ENCODE assay signal across 8 cellular contexts in genomic region chr16:84649511-84649861, GRCh38. TPM values are rescaled to one million over a fixed set of nuclear protein-coding genes. Genes with fewer than 3 reads are reported as not detected.
DNase-seq lines count a peak whose midpoint lies in the region; ATAC-seq, FAIRE-seq and TF ChIP-seq lines count a peak whose summit lies in the region.

No MANE protein-coding gene starts in this region.

- H4K20me1 ChIP-seq in OCI-LY1 (ENCODE audit: insufficient read depth, low read length) (no peaks in the 10 kb centered on the region), endothelial cell of umbilical vein (replicated peaks; ENCODE audit: control insufficient read depth, extremely low read depth, insufficient read depth, low read length) (no peaks in the 10 kb centered on the region)

- intact Hi-C loops in endothelial cell of umbilical vein (cut with micrococcal nuclease), result loop anchor here (2.0 kb wide), 1 partner anchor 27 kb away; no protein-coding TSS in a partner anchor

- H3K9ac ChIP-seq in OCI-LY1 (ENCODE audit: low read length), result no peak overlapping the region; the same call in 1 of the 2 replicates
- H3K9ac ChIP-seq in endothelial cell of umbilical vein (replicated peaks; ENCODE audit: extremely low read depth, insufficient read depth, low read length), result no peak overlapping the region

- no peaks in the 10 kb centered on the region for H3K36me3 Mint-ChIP-seq in nephron progenitor cell (ENCODE audit: low read depth)

- DNase-seq in BE2C (no peak), endothelial cell of umbilical vein (ENCODE audit: low read depth, low spot score) (no peak), nephron progenitor cell (no peak), mesenteric fat pad (ENCODE audit: low spot score) (no peak)

- no peaks in the 10 kb centered on the region for H3K79me2 ChIP-seq in OCI-LY1 (ENCODE audit: insufficient read depth, low read length)
- H3K79me2 ChIP-seq in endothelial cell of umbilical vein (ENCODE audit: control insufficient read depth, insufficient read depth, low read length), result no peaks in the 10 kb centered on the region

- H3K27me3 Mint-ChIP-seq in nephron progenitor cell (ENCODE audit: low read depth, poor library complexity), result peaks cover 59% of the 10 kb centered on the region

- peak overlapping the region; percentile 96 for H3K4me2 ChIP-seq in OCI-LY1 (ENCODE audit: low read length)
- H3K4me2 ChIP-seq in endothelial cell of umbilical vein (ENCODE audit: insufficient read depth, low read length), result peak overlapping the region; percentile 41

- H2AFZ ChIP-seq in OCI-LY1 (ENCODE audit: low read length) (no peak overlapping the region), endothelial cell of umbilical vein (ENCODE audit: low read depth, low read length) (no peak overlapping the region)

- H3K4me1 Mint-ChIP-seq in nephron progenitor cell, result peaks cover 6% of the 10 kb centered on the region

- no peak for TF ChIP-seq POLR2A in endothelial cell of umbilical vein (IDR thresholded peaks at IDR 0.05; ENCODE audit: low read depth, low read length)

- no peaks in the 10 kb centered on the region for H3K9me2 ChIP-seq in OCI-LY1 (ENCODE audit: low read depth, low read length)

- CTCF ChIA-PET in endothelial cell of umbilical vein (lab: Charles Lee), result interaction anchor here (0.6 to 2.0 kb wide), 5 partner anchors 13 to 80 kb away, joined by 3 to 15 read pairs (median 3); no protein-coding TSS in a partner anchor

- H3K4me1 ChIP-seq in BE2C (no peaks in the 10 kb centered on the region), OCI-LY1 (ENCODE audit: insufficient read depth, low read length, severe bottlenecking) (peaks cover 24% of the 10 kb centered on the region), endothelial cell of umbilical vein (ENCODE audit: control insufficient read depth, extremely low read depth, insufficient read depth, low read length) (peaks cover 9% of the 10 kb centered on the region)

- H3K27ac Mint-ChIP-seq in nephron progenitor cell, result no peak overlapping the region

- POLR2A ChIA-PET in endothelial cell of umbilical vein (lab: Charles Lee), result no interaction called here

- no peak for TF ChIP-seq CTCF in BE2C (IDR thresholded peaks at IDR 0.05; ENCODE audit: low read depth, low read length)
- no peak for TF ChIP-seq CTCF in OCI-LY1 (IDR thresholded peaks at IDR 0.05; ENCODE audit: low read length)
- TF ChIP-seq CTCF in endothelial cell of umbilical vein (IDR thresholded peaks at IDR 0.05; ENCODE audit: extremely low read depth in 1 of 2, insufficient read depth in 1 of 2, low read depth in 1 of 2, low read length in 2 of 2), result no peak
- no peak for TF ChIP-seq CTCF in nephron progenitor cell (IDR thresholded peaks at IDR 0.05)

- H3K27me3 ChIP-seq in BE2C (no peaks in the 10 kb centered on the region), OCI-LY1 (ENCODE audit: insufficient read depth, low read length) (0 out of 2 replicates have a peak, but pooled peaks cover 4% of the 10 kb centered on the region), endothelial cell of umbilical vein (ENCODE audit: control insufficient read depth in 2 of 2, insufficient read depth in 2 of 2, low read length in 2 of 2) (peaks cover 3% of the 10 kb centered on the region in 2 experiments)

- no peak for ATAC-seq in GM21526 (IDR thresholded peaks at IDR 0.05; ENCODE audit: low FRiP score, unreplicated experiment)
- ATAC-seq in GM21367 (IDR thresholded peaks at IDR 0.05; ENCODE audit: unreplicated experiment), result no peak
- ATAC-seq in HG03175 (IDR thresholded peaks at IDR 0.05; ENCODE audit: unreplicated experiment), result no peak

- no peaks in the 10 kb centered on the region for H3K9me3 ChIP-seq in BE2C
- no peaks in the 10 kb centered on the region for H3K9me3 ChIP-seq in OCI-LY1 (ENCODE audit: low read length)
- H3K9me3 ChIP-seq in endothelial cell of umbilical vein (replicated peaks; ENCODE audit: control insufficient read depth, insufficient read depth, low read length), result no peaks in the 10 kb centered on the region

- dilution Hi-C loops in endothelial cell of umbilical vein (cut with MboI; ENCODE audit: extremely low pct_ligation_motif_present, low sequenced_read_pairs), result no loop called here

- H3K4me3 ChIP-seq in BE2C (ENCODE audit: low read depth, low read length), result peak overlapping the region; percentile 60
- peak overlapping the region; percentile 84 for H3K4me3 ChIP-seq in OCI-LY1 (ENCODE audit: low read depth, low read length, poor library complexity, severe bottlenecking)
- peak overlapping the region in 2 of 3 experiments; percentile 37 to 65 for H3K4me3 ChIP-seq in endothelial cell of umbilical vein (replicated peaks in 1 of 3; ENCODE audit: insufficient read depth in 1 of 3, low read depth in 1 of 3, low read length in 3 of 3)

- no peaks in the 10 kb centered on the region for H3K36me3 ChIP-seq in BE2C
- H3K36me3 ChIP-seq in OCI-LY1 (ENCODE audit: insufficient read depth, low read length), result peaks cover 16% of the 10 kb centered on the region
- peaks cover 0 to 7% of the 10 kb centered on the region in 2 experiments for H3K36me3 ChIP-seq in endothelial cell of umbilical vein (ENCODE audit: control insufficient read depth in 2 of 2, extremely low read depth in 1 of 2, insufficient read depth in 2 of 2, low read length in 2 of 2)

- peak; percentile 62 for FAIRE-seq in endothelial cell of umbilical vein (lab: Jason Lieb, UNC)

- no peaks in the 10 kb centered on the region for H3K9me1 ChIP-seq in endothelial cell of umbilical vein (replicated peaks; ENCODE audit: control insufficient read depth, extremely low read depth, insufficient read depth, low read length)

- peaks cover 4% of the 10 kb centered on the region for H3K9me3 Mint-ChIP-seq in nephron progenitor cell

- H3K27ac ChIP-seq in OCI-LY1 (ENCODE audit: low read depth, low read length, poor library complexity, severe bottlenecking) (no peak overlapping the region), endothelial cell of umbilical vein (ENCODE audit: insufficient read depth, low read depth, low read length) (no peak overlapping the region)

- H3K4me3 Mint-ChIP-seq in nephron progenitor cell, result peak overlapping the region; percentile 78

- H3F3A ChIP-seq in OCI-LY1 (ENCODE audit: insufficient read depth, low read length), result no peaks in the 10 kb centered on the region

- BruUV-seq in endothelial cell of umbilical vein (replicated peaks; lab: Mats Ljungman, UMichigan), result no TSS peak

TF ChIP-seq in endothelial cell of umbilical vein, 7 proteins besides CTCF, POLR2A, EP300 and RAD21:
- TF ChIP-seq MAX (IDR thresholded peaks at IDR 0.05; ENCODE audit: insufficient read depth, insufficient read length), result no peak
- no peak for TF ChIP-seq JUN (IDR thresholded peaks at IDR 0.05; ENCODE audit: borderline replicate concordance, insufficient read depth, insufficient read length, low read depth)
- TF ChIP-seq GATA2 (IDR thresholded peaks at IDR 0.05; ENCODE audit: insufficient read depth, insufficient read length, low read depth, low read length), result no peak
- no peak for TF ChIP-seq MYC (IDR thresholded peaks at IDR 0.05; ENCODE audit: low read depth, low read length)
- no peak for TF ChIP-seq POLR2AphosphoS5 (IDR thresholded peaks at IDR 0.05; ENCODE audit: insufficient read depth, low read depth, low read length)
- TF ChIP-seq EZH2 (IDR thresholded peaks at IDR 0.05; ENCODE audit: borderline replicate concordance, low read depth, low read length, severe bottlenecking), result no peak
- no peak for TF ChIP-seq FOS (IDR thresholded peaks at IDR 0.05; ENCODE audit: borderline replicate concordance, insufficient read depth, low read length)

RNA-seq across cellular contexts. Expression of gene KLHL36, which starts 1.2 kb away (rescaled TPM):
- 11.8 TPM for polyA plus RNA-seq in BE2C (2012; ENCODE audit: insufficient read depth, insufficient read length, low read depth)
- total RNA-seq in endothelial cell of umbilical vein (33.3 and 38.8 TPM in 2 replicates), mesenteric fat pad (55.4 TPM)
- polyA plus RNA-seq in endothelial cell of umbilical vein, result 31.3 and 36.4 TPM in 2 replicates
- 18.3 and 23.5 TPM in 2 replicates for polyA plus RNA-seq in endothelial cell of umbilical vein (2011; cell fraction: cytosol; rRNA removed)
- 60.0 and 67.8 TPM in 2 replicates for polyA plus RNA-seq in endothelial cell of umbilical vein (2011; cell fraction: nucleus; rRNA removed)
- 17.6 and 24.1 TPM in 2 replicates for polyA plus RNA-seq in endothelial cell of umbilical vein (2012)
- 44.8 and 47.5 TPM in 2 replicates for polyA minus RNA-seq in endothelial cell of umbilical vein
- polyA minus RNA-seq in endothelial cell of umbilical vein (2011; cell fraction: cytosol; rRNA and poly(A)+ RNA removed), result 13.3 TPM
- polyA minus RNA-seq in endothelial cell of umbilical vein (2011; cell fraction: nucleus; rRNA and poly(A)+ RNA removed), result 28.2 and 33.0 TPM in 2 replicates

RNA-seq across cellular contexts. Expression of gene COTL1, which starts 31.6 kb away (rescaled TPM):
- 21.2 TPM for polyA plus RNA-seq in BE2C (2012; ENCODE audit: insufficient read depth, insufficient read length, low read depth)
- total RNA-seq in endothelial cell of umbilical vein (132 and 200 TPM in 2 replicates), mesenteric fat pad (164 TPM)
- 65.6 and 90.0 TPM in 2 replicates for polyA plus RNA-seq in endothelial cell of umbilical vein
- polyA plus RNA-seq in endothelial cell of umbilical vein (2011; cell fraction: cytosol; rRNA removed), result 99.8 and 106 TPM in 2 replicates
- polyA plus RNA-seq in endothelial cell of umbilical vein (2011; cell fraction: nucleus; rRNA removed), result 39.3 and 41.3 TPM in 2 replicates
- 193 and 246 TPM in 2 replicates for polyA plus RNA-seq in endothelial cell of umbilical vein (2012)
- polyA minus RNA-seq in endothelial cell of umbilical vein, result 33.3 and 35.2 TPM in 2 replicates
- 48.9 TPM for polyA minus RNA-seq in endothelial cell of umbilical vein (2011; cell fraction: cytosol; rRNA and poly(A)+ RNA removed)
- polyA minus RNA-seq in endothelial cell of umbilical vein (2011; cell fraction: nucleus; rRNA and poly(A)+ RNA removed), result 11.0 and 14.6 TPM in 2 replicates

RNA-seq across cellular contexts. Expression of gene USP10, which starts 50.3 kb away (rescaled TPM):
- 184 TPM for polyA plus RNA-seq in BE2C (2012; ENCODE audit: insufficient read depth, insufficient read length, low read depth)
- total RNA-seq in endothelial cell of umbilical vein, result 97.4 and 115 TPM in 2 replicates
- polyA plus RNA-seq in endothelial cell of umbilical vein, result 84.0 and 92.5 TPM in 2 replicates
- 59.6 and 70.6 TPM in 2 replicates for polyA plus RNA-seq in endothelial cell of umbilical vein (2011; cell fraction: cytosol; rRNA removed)
- polyA plus RNA-seq in endothelial cell of umbilical vein (2011; cell fraction: nucleus; rRNA removed), result 98.5 and 113 TPM in 2 replicates
- 73.0 and 104 TPM in 2 replicates for polyA plus RNA-seq in endothelial cell of umbilical vein (2012)
- polyA minus RNA-seq in endothelial cell of umbilical vein, result 201 and 251 TPM in 2 replicates
- polyA minus RNA-seq in endothelial cell of umbilical vein (2011; cell fraction: cytosol; rRNA and poly(A)+ RNA removed), result 75.2 TPM
- polyA minus RNA-seq in endothelial cell of umbilical vein (2011; cell fraction: nucleus; rRNA and poly(A)+ RNA removed), result 80.8 and 98.1 TPM in 2 replicates
- 86.0 TPM for total RNA-seq in mesenteric fat pad
